Comparison of ENCODE assay signal across 23 cellular contexts in the genomic region with DNA sequence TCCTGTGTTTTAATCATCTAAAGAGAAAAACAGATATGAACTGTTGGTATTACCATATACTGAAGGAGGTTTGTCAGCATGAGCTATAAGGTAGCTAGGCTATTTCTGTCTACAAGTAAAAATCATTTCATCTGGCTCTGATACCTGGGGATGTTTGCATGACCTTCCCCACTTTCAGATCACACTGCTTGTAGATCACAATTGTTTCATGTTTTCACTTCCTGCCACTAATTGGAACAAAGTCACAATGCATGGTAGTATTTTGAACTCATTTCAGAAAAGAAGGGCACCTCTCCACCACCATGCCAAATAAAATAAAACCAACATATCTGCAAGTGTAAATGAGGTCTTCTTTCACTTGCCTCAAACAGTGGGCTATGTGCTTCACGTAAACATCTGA. TPM values are rescaled to one million over a fixed set of nuclear protein-coding genes. Genes with fewer than 3 reads are reported as not detected.
"Had no signal": no experiment of that assay in that cellular context is flagged by ENCODE, and none has a peak within 500 bp of the region (broad histone marks: within the 10 kb centered on the region; RNA-seq: fewer than 3 reads in every experiment).

No MANE protein-coding gene starts in this region.

- H3K27ac Mint-ChIP-seq: T-cell had no signal

- ATAC-seq: Panc1, PC-3, T-cell had no signal

- H3K9me3 ChIP-seq: MG63, SK-N-SH had no signal

- DNase-seq: Karpas-422; KG1; MG63; NCI-H1092 treated with DMSO at 0.1 percent for 48 hours; NCI-H1436; NCI-H187; NCI-H2029; NCI-H2081 treated with DMSO at 0.1 percent for 48 hours; NCI-H2171; NCI-H226; NCI-H446; NCI-H510A; NCI-H526; NCI-H748 treated with DMSO at 0.1 percent for 48 hours; NK-92 treated with Interleukin-12 subunit alpha and Interleukin-12 subunit beta, amount 100 ng/mL, for 24 hours; PC-3; SHP77; SK-N-SH; SW 1271; T-cell had no signal

- H3K4me1 Mint-ChIP-seq: T-cell had no signal

- H3K9me3 Mint-ChIP-seq: T-cell had no signal

- H3K4me3 Mint-ChIP-seq: T-cell had no signal

- H3K36me3 Mint-ChIP-seq: T-cell had no signal

- H3K4me3 ChIP-seq: MG63 had no signal

- H3K36me3 ChIP-seq: MG63 had no signal

- H3K27ac ChIP-seq: RWPE1 had no signal

RNA-seq across cellular contexts. Expression of a gene that starts 37.8 kb away (rescaled TPM):
- total RNA-seq: PC-3, SK-MEL-5 had no signal
- polyA plus RNA-seq: SK-N-SH had no signal
